In genomic region chr15:65832549-65833364, GRCh38 we compare ENCODE assay signal across 8 cellular contexts. TPM values are rescaled to one million over a fixed set of nuclear protein-coding genes. Genes with fewer than 3 reads are reported as not detected.
DNase-seq lines count a peak whose midpoint lies in the region; ATAC-seq and TF ChIP-seq lines count a peak whose summit lies in the region.

No MANE protein-coding gene starts in this region.

- no peaks in the 10 kb centered on the region for H3K9me3 Mint-ChIP-seq in activated T-cell treated with anti-CD3 and anti-CD28 coated beads, Interleukin-2, amount 50 U/mL, for 4 hours

- 0 out of 2 replicates have a peak, but pooled peaks cover under 1% of the 10 kb centered on the region for H3K27me3 ChIP-seq in OCI-LY3 (ENCODE audit: low read depth, low read length)
- H3K27me3 ChIP-seq in esophagus (ENCODE audit: control insufficient read depth in 1 of 2, insufficient read depth in 2 of 2, low read length in 2 of 2): no peaks in the 10 kb centered on the region

- H3K36me3 Mint-ChIP-seq in activated T-cell treated with anti-CD3 and anti-CD28 coated beads, Interleukin-2, amount 50 U/mL, for 4 hours (ENCODE audit: insufficient read depth): no peaks in the 10 kb centered on the region

- H2AFZ ChIP-seq in OCI-LY3 (ENCODE audit: low read depth, low read length): no peak overlapping the region

- H3K4me3 Mint-ChIP-seq in activated T-cell treated with anti-CD3 and anti-CD28 coated beads, Interleukin-2, amount 50 U/mL, for 4 hours: peak overlapping the region; percentile 67

- H3K27ac ChIP-seq in OCI-LY3 (ENCODE audit: low read length) (no peak overlapping the region), esophagus (ENCODE audit: low read depth in 2 of 2, low read length in 1 of 2) (peak overlapping the region; percentile 74 to 83)

- H3K9me3 ChIP-seq in OCI-LY3 (ENCODE audit: insufficient read depth, low read length) (no peaks in the 10 kb centered on the region), esophagus (ENCODE audit: control insufficient read depth in 2 of 2, insufficient read depth in 1 of 2, low read depth in 1 of 2, low read length in 1 of 2) (no peaks in the 10 kb centered on the region)

- H3K36me3 ChIP-seq in OCI-LY3 (replicated peaks; ENCODE audit: low read depth, low read length): no peaks in the 10 kb centered on the region
- H3K36me3 ChIP-seq in esophagus (ENCODE audit: control insufficient read depth in 2 of 2, insufficient read depth in 2 of 2, low read length in 1 of 2): no peaks in the 10 kb centered on the region

- H3K4me3 ChIP-seq in OCI-LY3 (ENCODE audit: low read length) (no peak overlapping the region), esophagus (ENCODE audit: low read depth in 1 of 2, low read length in 2 of 2) (peak overlapping the region; percentile 0 to 22)

- no peak overlapping the region for H3K9ac ChIP-seq in OCI-LY3 (ENCODE audit: low read length)

- 8 to 9% methylated on average over 8 of the region's 8 CpGs for WGBS in esophagus, 2 donors

- H3K4me2 ChIP-seq in OCI-LY3 (ENCODE audit: low read length): peak overlapping the region; percentile 3; the same call in 1 of the 2 replicates

- peak; percentile 64 to 72 for ATAC-seq in activated T-cell treated with anti-CD3 and anti-CD28 coated beads, Interleukin-2, amount 50 U/mL, for 4 hours

- DNase-seq in DMS 273 treated with DMSO at 0.1 percent for 48 hours (lab: John Stamatoyannopoulos, UW) (peak; percentile 96), HuH-7 (ENCODE audit: low spot score) (peak; percentile 87), middle frontal gyrus (ENCODE audit: extremely low spot score, low spot score) (peak; percentile 65), NK-92 (lab: John Stamatoyannopoulos, UW; ENCODE audit: unreplicated experiment) (no peak)
- peak; percentile 23 for DNase-seq in activated T-cell treated with anti-CD3 and anti-CD28 coated beads, Interleukin-2, amount 50 U/mL, for 4 hours
- peak; percentile 13 to 27 for DNase-seq in stimulated activated CD8-positive, alpha-beta memory T cell treated with anti-CD3 and anti-CD28 coated beads, Interleukin-7, amount 100 ng/mL, for 1 hour (ENCODE audit: low read depth in 2 of 2)

- H3K27me3 Mint-ChIP-seq in activated T-cell treated with anti-CD3 and anti-CD28 coated beads, Interleukin-2, amount 50 U/mL, for 4 hours (ENCODE audit: low read depth): no peaks in the 10 kb centered on the region

- H3K79me2 ChIP-seq in OCI-LY3 (ENCODE audit: low read length): no peaks in the 10 kb centered on the region

- H4K20me1 ChIP-seq in OCI-LY3 (ENCODE audit: insufficient read depth, low read length): no peaks in the 10 kb centered on the region

- H3K4me1 ChIP-seq in OCI-LY3 (ENCODE audit: low read length) (peaks cover 28% of the 10 kb centered on the region), esophagus (ENCODE audit: control insufficient read depth in 2 of 2, insufficient read depth in 2 of 2, low read length in 1 of 2) (peaks cover 0 to 2% of the 10 kb centered on the region in 2 donors)

- TF ChIP-seq CTCF in OCI-LY3 (IDR thresholded peaks at IDR 0.05; ENCODE audit: low read depth, low read length): no peak

- H3K4me1 Mint-ChIP-seq in activated T-cell treated with anti-CD3 and anti-CD28 coated beads, Interleukin-2, amount 50 U/mL, for 4 hours (ENCODE audit: low read depth): peaks cover 52% of the 10 kb centered on the region

RNA-seq across cellular contexts. Expression of gene RAB11A, which starts 36.5 kb away (rescaled TPM):
- total RNA-seq in activated T-cell treated with anti-CD3 and anti-CD28 coated beads, Interleukin-2, amount 50 U/mL, for 4 hours: 100 to 1,000 TPM; 127 to 139 (median 136) TPM
- polyA plus RNA-seq in esophagus: 100 to 1,000 TPM; 399 to 610 TPM

RNA-seq across cellular contexts. Expression of gene DENND4A, which starts 40.7 kb away (rescaled TPM):
- 10 to 100 TPM; 24.2 to 26.0 (median 25.0) TPM for total RNA-seq in activated T-cell treated with anti-CD3 and anti-CD28 coated beads, Interleukin-2, amount 50 U/mL, for 4 hours
- polyA plus RNA-seq in esophagus: 1 to 10 TPM; 2.6 to 3.2 TPM
